1 cellular context compared by ENCODE assay signal in genomic region chr17:4969551-4970231, GRCh38.
TF ChIP-seq lines count a peak whose summit lies in the region.

No MANE protein-coding gene starts in this region.

TF ChIP-seq in liver, 16 proteins besides CTCF, POLR2A, EP300 and RAD21 (continued from another document):
- TF ChIP-seq ZBTB33 (IDR thresholded peaks at IDR 0.05) (no peak), GABPA (IDR thresholded peaks at IDR 0.05 in 1 of 2, conservative IDR thresholded peaks at IDR 0.05 in 1 of 2) (no peak), TAF1 (conservative IDR thresholded peaks at IDR 0.05) (no peak), SP1 (IDR thresholded peaks at IDR 0.05) (peak; percentile 44), YY1 (IDR thresholded peaks at IDR 0.05) (peak; percentile 30), JUND (IDR thresholded peaks at IDR 0.05) (peak in 1 of 2 donors; percentile 84), RXRA (IDR thresholded peaks at IDR 0.05) (peak; percentile 47 to 73), HNF4G (IDR thresholded peaks at IDR 0.05) (peak; percentile 46), FOXA1 (IDR thresholded peaks at IDR 0.05) (no peak)
- TF ChIP-seq, protein P1, sequence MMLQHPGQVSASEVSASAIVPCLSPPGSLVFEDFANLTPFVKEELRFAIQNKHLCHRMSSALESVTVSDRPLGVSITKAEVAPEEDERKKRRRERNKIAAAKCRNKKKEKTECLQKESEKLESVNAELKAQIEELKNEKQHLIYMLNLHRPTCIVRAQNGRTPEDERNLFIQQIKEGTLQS (IDR thresholded peaks at IDR 0.05): no peak
TF ChIP-seq in liver: peak in this region for 7.
